In the genomic region with DNA sequence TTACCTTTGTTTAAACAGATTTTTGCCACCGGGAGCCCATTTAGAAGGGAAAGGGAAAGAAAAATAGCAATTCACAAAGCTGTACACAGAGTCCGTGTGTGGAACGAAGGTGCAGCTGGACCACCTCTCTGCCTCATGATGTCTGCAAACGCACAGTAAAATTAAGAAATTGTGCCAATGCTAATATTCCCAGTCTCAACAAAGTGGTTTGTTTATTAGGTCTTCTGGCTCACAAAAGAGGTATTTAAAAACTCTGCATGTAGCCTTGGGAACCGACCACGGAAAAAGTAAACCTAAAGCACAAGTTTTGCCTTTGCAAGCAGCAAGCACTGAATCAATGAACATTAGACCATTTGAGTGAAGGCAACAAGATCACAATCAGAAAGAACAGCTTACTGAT, we compare ENCODE assay signal across 14 cellular contexts. TPM values are rescaled to one million over a fixed set of nuclear protein-coding genes. Genes with fewer than 3 reads are reported as not detected.
DNase-seq lines count a peak whose midpoint lies in the region; ATAC-seq and TF ChIP-seq lines count a peak whose summit lies in the region.
"Had no signal": no experiment of that assay in that cellular context is flagged by ENCODE, and none has a peak within 500 bp of the region (broad histone marks: within the 10 kb centered on the region; RNA-seq: fewer than 3 reads in every experiment).

No MANE protein-coding gene starts in this region.

- POLR2A ChIA-PET in PC-3 (lab: Charles Lee; ENCODE audit: unreplicated experiment): no interaction called here

- H3K27ac ChIP-seq in PC-3 (ENCODE audit: low read length) (no peak overlapping the region), aorta (ENCODE audit: low read depth in 1 of 2, low read length in 2 of 2) (no peak overlapping the region)
- H3K27ac ChIP-seq: neural progenitor cell had no signal

- H3K36me3 ChIP-seq in PC-3 (ENCODE audit: low read depth, low read length): no peaks in the 10 kb centered on the region
- H3K36me3 ChIP-seq in endocrine pancreas (ENCODE audit: control insufficient read depth, insufficient read depth, low read length): no peaks in the 10 kb centered on the region
- H3K36me3 ChIP-seq in aorta (ENCODE audit: control insufficient read depth in 1 of 2, insufficient read depth in 2 of 2, low read length in 1 of 2): no peaks in the 10 kb centered on the region
- H3K36me3 ChIP-seq: neural progenitor cell had no signal

- no peak overlapping the region for H3K4me3 ChIP-seq in AG10803 (ENCODE audit: low read length)
- H3K4me3 ChIP-seq in PC-3 (ENCODE audit: low read length): no peak overlapping the region
- peak overlapping the region; percentile 38 for H3K4me3 ChIP-seq in endocrine pancreas (ENCODE audit: control insufficient read depth, insufficient read depth, low read length)
- H3K4me3 ChIP-seq in aorta (ENCODE audit: low read length in 2 of 2): no peak overlapping the region
- H3K4me3 ChIP-seq: neural progenitor cell had no signal

- no peaks in the 10 kb centered on the region for H3F3A ChIP-seq in PC-3 (ENCODE audit: low read length, unreplicated experiment)

- H3K9me3 ChIP-seq in PC-3 (ENCODE audit: low read length) (no peaks in the 10 kb centered on the region), endocrine pancreas (ENCODE audit: control insufficient read depth, low read length) (no peaks in the 10 kb centered on the region), aorta (ENCODE audit: control insufficient read depth, low read length) (no peaks in the 10 kb centered on the region)

- peaks cover 21% of the 10 kb centered on the region for H3K4me1 ChIP-seq in PC-3 (ENCODE audit: insufficient read depth, low read length)
- H3K4me1 ChIP-seq in endocrine pancreas (ENCODE audit: control insufficient read depth, insufficient read depth, low read length): peaks cover 22% of the 10 kb centered on the region
- H3K4me1 ChIP-seq in aorta (ENCODE audit: control insufficient read depth in 1 of 2, insufficient read depth in 2 of 2, low read length in 2 of 2): peaks cover 16 to 48% of the 10 kb centered on the region in 2 donors

- no peak overlapping the region for H3K4me3 Mint-ChIP-seq in neural crest cell
- H3K4me3 Mint-ChIP-seq: activated CD8-positive, alpha-beta memory T cell treated with anti-CD3 and anti-CD28 coated beads, Interleukin-2, amount 10 ng/mL, durations not matched to agents 7 days and 5 days; neural progenitor cell had no signal

- no peaks in the 10 kb centered on the region for H3K9me3 Mint-ChIP-seq in neural crest cell

- CTCF ChIA-PET in PC-3 (lab: Charles Lee): no interaction called here

- 0 out of 2 replicates have a peak, but pooled peaks cover 5% of the 10 kb centered on the region for H3K79me2 ChIP-seq in PC-3 (ENCODE audit: low read length)

- H3K4me2 ChIP-seq in PC-3 (ENCODE audit: low read length): no peak overlapping the region
- H3K4me2 ChIP-seq: neural progenitor cell had no signal

- intact Hi-C loops in PC-3 (cut with micrococcal nuclease): loop anchor here (2.0 kb wide), 1 partner anchor 13 kb away; no protein-coding TSS in a partner anchor
- intact Hi-C loops in aorta (cut with DNase I): loop anchor here (5.0 kb wide), 1 partner anchor 38 kb away; no protein-coding TSS in a partner anchor

- BruUV-seq in PC-3 (replicated peaks; lab: Mats Ljungman, UMichigan): no TSS peak

- H3K27ac Mint-ChIP-seq in neural crest cell (ENCODE audit: unreplicated experiment): peak overlapping the region; percentile 65
- H3K27ac Mint-ChIP-seq: activated CD8-positive, alpha-beta memory T cell treated with anti-CD3 and anti-CD28 coated beads, Interleukin-2, amount 10 ng/mL, durations not matched to agents 7 days and 5 days; neural progenitor cell had no signal

- peaks cover 44% of the 10 kb centered on the region for H3K4me1 Mint-ChIP-seq in neural crest cell

- H2AFZ ChIP-seq in PC-3 (ENCODE audit: low read length): no peak overlapping the region
- H2AFZ ChIP-seq: neural progenitor cell had no signal

- H3K9ac ChIP-seq in PC-3 (ENCODE audit: low read length) (no peak overlapping the region), endocrine pancreas (ENCODE audit: control insufficient read depth, insufficient read depth, low read length) (no peak overlapping the region)
- H3K9ac ChIP-seq: neural progenitor cell had no signal

- H3K36me3 Mint-ChIP-seq in neural crest cell (ENCODE audit: low read depth): peaks cover 6% of the 10 kb centered on the region
- H3K36me3 Mint-ChIP-seq: activated CD8-positive, alpha-beta memory T cell treated with anti-CD3 and anti-CD28 coated beads, Interleukin-2, amount 10 ng/mL, durations not matched to agents 7 days and 5 days had no signal

- no peaks in the 10 kb centered on the region for H3K9me2 ChIP-seq in PC-3 (replicated peaks; ENCODE audit: low read length)

- H4K20me1 ChIP-seq in PC-3 (ENCODE audit: low read length): no peaks in the 10 kb centered on the region

- no peak for TF ChIP-seq CTCF in AG10803 (conservative IDR thresholded peaks at IDR 0.05; ENCODE audit: low read length)
- no peak for TF ChIP-seq CTCF in PC-3 (conservative IDR thresholded peaks at IDR 0.05; ENCODE audit: low read depth, low read length)
- no peak for TF ChIP-seq CTCF in neural crest cell (conservative IDR thresholded peaks at IDR 0.05)

- peak; percentile 17 for ATAC-seq in PC-3
- ATAC-seq in GM21786 (IDR thresholded peaks at IDR 0.05; ENCODE audit: unreplicated experiment): no peak
- ATAC-seq in aorta (ENCODE audit: low FRiP score): no peak
- ATAC-seq: activated CD8-positive, alpha-beta memory T cell treated with anti-CD3 and anti-CD28 coated beads, Interleukin-2, amount 10 ng/mL, durations not matched to agents 7 days and 5 days; left lobe of liver had no signal

- no peaks in the 10 kb centered on the region for H3K27me3 Mint-ChIP-seq in neural crest cell (ENCODE audit: low read depth)
- H3K27me3 Mint-ChIP-seq: activated CD8-positive, alpha-beta memory T cell treated with anti-CD3 and anti-CD28 coated beads, Interleukin-2, amount 10 ng/mL, durations not matched to agents 7 days and 5 days had no signal

- H3K27me3 ChIP-seq in PC-3 (ENCODE audit: low read length): no peaks in the 10 kb centered on the region
- no peaks in the 10 kb centered on the region for H3K27me3 ChIP-seq in endocrine pancreas (ENCODE audit: control insufficient read depth, insufficient read depth, low read length)
- no peaks in the 10 kb centered on the region for H3K27me3 ChIP-seq in aorta (ENCODE audit: control insufficient read depth in 1 of 2, insufficient read depth in 2 of 2, low read length in 1 of 2)
- H3K27me3 ChIP-seq: neural progenitor cell had no signal

- DNase-seq in AG10803 (ENCODE audit: low read depth) (peak; percentile 63), PC-3 (peak; percentile 23), neural crest cell (ENCODE audit: low read depth, low spot score) (no peak), NAMALWA (ENCODE audit: low spot score) (no peak), aorta (no peak)
- DNase-seq in activated naive CD4-positive, alpha-beta T cell (lab: John Stamatoyannopoulos, UW): no peak
- DNase-seq: activated CD8-positive, alpha-beta memory T cell treated with anti-CD3 and anti-CD28 coated beads, Interleukin-2, amount 10 ng/mL, durations not matched to agents 7 days and 5 days; effector memory CD4-positive, alpha-beta T cell; Karpas-422; NCI-H2029 had no signal

- WGBS in aorta, 2 donors: 2 to 4% methylated on average over 6 of the region's 6 CpGs

RNA-seq across cellular contexts. Expression of a gene that starts 57.7 kb away (rescaled TPM):
- total RNA-seq in PC-3 (2014; rRNA removed): 9.3 and 18.1 TPM in 2 replicates
- total RNA-seq in neural crest cell: 51.1 and 51.9 TPM in 2 replicates
- total RNA-seq in aorta: 100 to 1,000 TPM; 109 to 165 TPM
- 10 to 100 TPM; 10.6 to 38.4 TPM for polyA plus RNA-seq in aorta

Comparison
In these comparisons a context has a peak if more than half of its experiments do, and no peak if none do; other contexts are left out.
1. DNase-seq: peak in AG10803 (single experiment) and PC-3 (single experiment); none in neural crest cell (single experiment), NAMALWA (single experiment), activated naive CD4-positive, alpha-beta T cell (0 of 4) and aorta (0 of 2).